Comparison of ENCODE assay signal across 1 cellular context in genomic region chr1:44170281-44170823, GRCh38.
TF ChIP-seq lines count a peak whose summit lies in the region.

No MANE protein-coding gene starts in this region.

TF ChIP-seq in H1, 55 proteins besides CTCF, POLR2A, EP300 and RAD21:
- TF ChIP-seq FOSL1 (IDR thresholded peaks at IDR 0.05; ENCODE audit: insufficient read depth, low read depth, low read length): no peak
- TF ChIP-seq RXRA (IDR thresholded peaks at IDR 0.05; ENCODE audit: insufficient read depth, low read depth, low read length): no peak
- no peak for TF ChIP-seq SIRT6 (IDR thresholded peaks at IDR 0.05; ENCODE audit: low read length)
- no peak for TF ChIP-seq JUND (IDR thresholded peaks at IDR 0.05; ENCODE audit: low read length)
- no peak for TF ChIP-seq BACH1 (IDR thresholded peaks at IDR 0.05; ENCODE audit: low read length)
- TF ChIP-seq JUN (IDR thresholded peaks at IDR 0.05; ENCODE audit: low read depth, low read length): no peak
- TF ChIP-seq SIN3A (conservative IDR thresholded peaks at IDR 0.05 in 1 of 2, IDR thresholded peaks at IDR 0.05 in 1 of 2; ENCODE audit: low read depth in 1 of 2, low read length in 2 of 2): no peak
- TF ChIP-seq BRCA1 (IDR thresholded peaks at IDR 0.05; ENCODE audit: low read depth, low read length): no peak
- TF ChIP-seq HDAC2 (IDR thresholded peaks at IDR 0.05; ENCODE audit: borderline replicate concordance in 1 of 2, low read depth in 2 of 2, low read length in 2 of 2): no peak
- no peak for TF ChIP-seq KDM5A (IDR thresholded peaks at IDR 0.05; ENCODE audit: low read length)
- TF ChIP-seq HDAC6 (IDR thresholded peaks at IDR 0.05; ENCODE audit: low read depth, low read length): no peak
- no peak for TF ChIP-seq SAP30 (IDR thresholded peaks at IDR 0.05; ENCODE audit: insufficient read depth, insufficient replicate concordance, low read length)
- no peak for TF ChIP-seq POLR2AphosphoS5 (IDR thresholded peaks at IDR 0.05; ENCODE audit: low read depth, low read length)
- TF ChIP-seq TEAD4 (IDR thresholded peaks at IDR 0.05; ENCODE audit: low read depth, low read length): no peak
- TF ChIP-seq TAF1 (IDR thresholded peaks at IDR 0.05; ENCODE audit: low read depth, low read length): no peak
- no peak for TF ChIP-seq ZNF274 (IDR thresholded peaks at IDR 0.05; ENCODE audit: borderline replicate concordance, extremely low read depth, low read length)
